Comparison of ENCODE assay signal across 19 cellular contexts in the genomic region with DNA sequence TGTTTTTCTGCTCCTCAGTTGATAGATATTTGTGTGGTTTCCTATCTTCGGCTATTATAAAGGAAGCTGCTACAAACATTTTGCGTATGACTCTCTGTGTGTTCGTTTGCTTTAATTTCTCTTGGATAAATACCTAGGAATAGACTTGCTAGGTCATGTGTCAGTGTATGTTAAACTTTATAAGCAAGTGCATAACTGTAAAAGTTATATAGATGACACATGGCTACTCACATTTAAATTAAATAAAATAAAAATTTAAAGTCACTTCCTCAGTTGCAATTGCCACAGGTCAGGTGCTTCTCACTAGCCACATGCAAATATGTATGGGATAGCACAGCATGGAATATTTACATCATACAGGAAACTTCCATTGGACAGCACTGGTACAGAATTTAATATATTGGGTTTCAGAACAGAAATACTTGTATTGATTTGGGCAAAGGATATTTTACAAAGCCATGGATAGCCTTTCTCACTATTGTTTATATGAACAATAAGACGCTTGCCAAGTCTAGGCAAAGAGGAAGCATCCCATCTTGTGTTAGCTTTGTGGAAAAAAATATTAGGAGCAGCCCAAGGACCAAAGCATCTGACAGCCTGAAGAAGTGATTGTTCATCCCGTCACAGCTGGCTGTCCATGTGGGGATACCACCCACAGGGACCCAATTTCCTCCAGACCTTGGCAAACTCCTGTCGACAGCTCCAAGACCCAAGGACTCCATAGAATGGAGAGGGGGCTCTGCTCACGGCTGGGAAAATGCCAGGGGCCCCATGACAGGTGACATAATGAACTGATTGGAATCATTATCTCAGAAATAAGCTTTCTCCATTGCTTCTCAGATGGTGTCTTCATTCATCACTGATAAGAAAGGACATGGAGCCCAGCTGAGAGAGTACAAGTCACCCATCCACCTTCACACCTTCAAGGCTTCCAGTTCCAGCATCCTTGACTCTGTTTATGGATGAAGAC.
A peak's percentile ranks its signal among the peaks of the same experiment; 100 is the strongest.
DNase-seq lines count a peak whose midpoint lies in the region; ATAC-seq, FAIRE-seq and TF ChIP-seq lines count a peak whose summit lies in the region.
"Had no signal": no experiment of that assay in that cellular context is flagged by ENCODE, and none has a peak within 500 bp of the region (broad histone marks: within the 10 kb centered on the region; RNA-seq: fewer than 3 reads in every experiment).

No MANE protein-coding gene starts in this region.

- POLR2A ChIA-PET in MCF 10A (lab: Yijun Ruan, JAX) = no interaction called here

- intact Hi-C loops in MCF 10A (cut with micrococcal nuclease) = no loop called here

- H3K4me3 Mint-ChIP-seq in osteocyte (ENCODE audit: unreplicated experiment) (no peak overlapping the region), type B pancreatic cell (no peak overlapping the region), MCF 10A (ENCODE audit: unreplicated experiment) (no peak overlapping the region)
- H3K4me3 Mint-ChIP-seq: CD4-positive, CD25-positive, alpha-beta regulatory T cell; H9; HFFc6 had no signal

- no peaks in the 10 kb centered on the region for H3K27me3 ChIP-seq in layer of hippocampus (ENCODE audit: control insufficient read depth, insufficient read depth, low read length)

- FAIRE-seq in colon (lab: Jason Lieb, UNC) = peak; percentile 41
- FAIRE-seq: RCC 7860 had no signal

- no peaks in the 10 kb centered on the region for H3K4me1 Mint-ChIP-seq in osteocyte (ENCODE audit: unreplicated experiment)
- H3K4me1 Mint-ChIP-seq in type B pancreatic cell (ENCODE audit: unreplicated experiment) = peaks cover 7% of the 10 kb centered on the region
- H3K4me1 Mint-ChIP-seq in MCF 10A (ENCODE audit: insufficient read depth, unreplicated experiment) = no peaks in the 10 kb centered on the region
- H3K4me1 Mint-ChIP-seq: CD4-positive, CD25-positive, alpha-beta regulatory T cell had no signal

- CTCF ChIA-PET in MCF 10A (lab: Yijun Ruan, JAX) = no interaction called here

- BruUV-seq in MCF 10A (replicated peaks; lab: Mats Ljungman, UMichigan) = no TSS peak

- H3K36me3 Mint-ChIP-seq in osteocyte (ENCODE audit: unreplicated experiment) (no peaks in the 10 kb centered on the region), type B pancreatic cell (no peaks in the 10 kb centered on the region), MCF 10A (ENCODE audit: insufficient read depth, unreplicated experiment) (no peaks in the 10 kb centered on the region)
- H3K36me3 Mint-ChIP-seq: CD4-positive, CD25-positive, alpha-beta regulatory T cell had no signal

- H3K9me3 Mint-ChIP-seq in osteocyte (ENCODE audit: unreplicated experiment) = no peaks in the 10 kb centered on the region
- H3K9me3 Mint-ChIP-seq in type B pancreatic cell = no peaks in the 10 kb centered on the region
- H3K9me3 Mint-ChIP-seq in MCF 10A (ENCODE audit: unreplicated experiment) = no peaks in the 10 kb centered on the region
- H3K9me3 Mint-ChIP-seq: CD4-positive, CD25-positive, alpha-beta regulatory T cell; H9; HFFc6 had no signal

- H3K27me3 Mint-ChIP-seq in osteocyte (ENCODE audit: unreplicated experiment) (peaks cover 45% of the 10 kb centered on the region), type B pancreatic cell (peaks cover 15% of the 10 kb centered on the region), MCF 10A (ENCODE audit: insufficient read depth, unreplicated experiment) (peaks cover 89% of the 10 kb centered on the region)

- TF ChIP-seq CTCF in osteocyte (IDR thresholded peaks at IDR 0.05) = no peak
- TF ChIP-seq CTCF in type B pancreatic cell (conservative IDR thresholded peaks at IDR 0.05) = no peak
- TF ChIP-seq CTCF in MCF 10A (IDR thresholded peaks at IDR 0.05; ENCODE audit: unreplicated experiment) = no peak

- DNase-seq in osteocyte (ENCODE audit: extremely low spot score, unreplicated experiment) = peak; percentile 23
- peak; percentile 27 for DNase-seq in type B pancreatic cell (ENCODE audit: extremely low spot score, unreplicated experiment)
- no peak for DNase-seq in NCI-H146 (lab: John Stamatoyannopoulos, UW)
- DNase-seq in MCF 10A (ENCODE audit: unreplicated experiment) = no peak
- DNase-seq: CD4-positive, CD25-positive, alpha-beta regulatory T cell; HFFc6; NCI-H1105; NCI-H2081; NCI-H2171; NCI-H345; NCI-H524; NCI-H82 had no signal

- H3K27ac Mint-ChIP-seq in osteocyte (ENCODE audit: unreplicated experiment) = no peak overlapping the region
- H3K27ac Mint-ChIP-seq in type B pancreatic cell = no peak overlapping the region
- no peak overlapping the region for H3K27ac Mint-ChIP-seq in MCF 10A (ENCODE audit: low read depth, unreplicated experiment)
- H3K27ac Mint-ChIP-seq: CD4-positive, CD25-positive, alpha-beta regulatory T cell; H9; HFFc6 had no signal

- peak overlapping the region; percentile 35 for H3K27ac ChIP-seq in layer of hippocampus (ENCODE audit: low read depth, low read length)
- H3K27ac ChIP-seq: SK-N-MC had no signal

- ATAC-seq in GM21423 (IDR thresholded peaks at IDR 0.05; ENCODE audit: unreplicated experiment) = no peak
- ATAC-seq: Right ventricle myocardium inferior had no signal

Comparison
In these comparisons a context has a peak if more than half of its experiments do, and no peak if none do; other contexts are left out.
1. DNase-seq: peak in osteocyte (single experiment) and type B pancreatic cell (single experiment); none in NCI-H146 (single experiment) and MCF 10A (single experiment).